In the genomic region with DNA sequence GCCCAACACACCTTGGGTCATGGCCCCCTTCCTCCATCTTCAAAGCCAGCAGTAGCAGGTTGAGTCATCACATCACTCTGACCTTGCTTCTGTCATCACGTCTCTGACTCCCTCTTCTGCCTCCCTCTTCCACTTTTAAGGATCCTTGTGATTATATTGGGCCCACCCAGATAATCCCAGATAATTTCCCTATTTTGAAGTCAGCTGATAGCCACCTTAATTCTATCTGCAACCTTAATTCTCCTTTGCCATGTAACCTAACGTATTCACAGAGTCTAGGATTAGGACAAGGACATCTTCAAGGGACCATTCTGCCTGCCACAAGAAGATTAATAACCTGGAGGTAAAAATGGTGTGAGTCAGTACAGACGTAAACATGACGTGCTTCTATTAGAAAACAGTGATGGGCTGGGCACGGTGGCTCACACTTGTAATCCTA, we compare ENCODE assay signal across 17 cellular contexts. TPM values are rescaled to one million over a fixed set of nuclear protein-coding genes. Genes with fewer than 3 reads are reported as not detected.
A peak's percentile ranks its signal among the peaks of the same experiment; 100 is the strongest.
DNase-seq lines count a peak whose midpoint lies in the region; ATAC-seq and TF ChIP-seq lines count a peak whose summit lies in the region.
"Had no signal": no experiment of that assay in that cellular context is flagged by ENCODE, and none has a peak within 500 bp of the region (broad histone marks: within the 10 kb centered on the region; RNA-seq: fewer than 3 reads in every experiment).

No MANE protein-coding gene starts in this region.

- no peaks in the 10 kb centered on the region for H3K27me3 Mint-ChIP-seq in CD4-positive, CD25-positive, alpha-beta regulatory T cell
- no peaks in the 10 kb centered on the region for H3K27me3 Mint-ChIP-seq in stimulated activated memory B cell treated with anti-CD40 and anti-IgM and Interleukin-4, amounts not matched to agents 10 μg/mL and 1 μg/mL and 100 μg/mL, for 72 hours
- H3K27me3 Mint-ChIP-seq: activated naive CD4-positive, alpha-beta T cell treated with anti-CD3 and anti-CD28 coated beads, Interleukin-2, amount 50 U/mL, for 24 hours had no signal

- no peak for ATAC-seq in CD4-positive, CD25-positive, alpha-beta regulatory T cell (ENCODE audit: low read depth in 2 of 2)
- ATAC-seq in stimulated activated memory B cell treated with anti-CD40 and anti-IgM and Interleukin-4, amounts not matched to agents 10 μg/mL and 1 μg/mL and 100 μg/mL, for 72 hours = no peak

- peaks cover 4% of the 10 kb centered on the region for H3K36me3 Mint-ChIP-seq in CD4-positive, CD25-positive, alpha-beta regulatory T cell
- H3K36me3 Mint-ChIP-seq in stimulated activated memory B cell treated with anti-CD40 and anti-IgM and Interleukin-4, amounts not matched to agents 10 μg/mL and 1 μg/mL and 100 μg/mL, for 72 hours = peaks cover 21% of the 10 kb centered on the region

- peak overlapping the region; percentile 0 to 90 (median 23) for H3K4me3 Mint-ChIP-seq in CD4-positive, CD25-positive, alpha-beta regulatory T cell
- H3K4me3 Mint-ChIP-seq in stimulated activated memory B cell treated with anti-CD40 and anti-IgM and Interleukin-4, amounts not matched to agents 10 μg/mL and 1 μg/mL and 100 μg/mL, for 72 hours = no peak overlapping the region
- H3K4me3 Mint-ChIP-seq: activated naive CD4-positive, alpha-beta T cell treated with anti-CD3 and anti-CD28 coated beads, Interleukin-2, amount 50 U/mL, for 24 hours had no signal

- H3K4me1 ChIP-seq in CD4-positive, CD25-positive, alpha-beta regulatory T cell (ENCODE audit: control insufficient read depth, insufficient read depth, low read length, poor library complexity, severe bottlenecking) = peaks cover 23% of the 10 kb centered on the region

- no peaks in the 10 kb centered on the region for H3K9me3 ChIP-seq in CD4-positive, CD25-positive, alpha-beta regulatory T cell (ENCODE audit: control insufficient read depth in 2 of 2, low read length in 2 of 2)
- H3K9me3 ChIP-seq: HAP-1, ovary had no signal

- no peaks in the 10 kb centered on the region for H3K36me3 ChIP-seq in CD4-positive, CD25-positive, alpha-beta regulatory T cell (ENCODE audit: control insufficient read depth, insufficient read depth, low read length)
- H3K36me3 ChIP-seq: HAP-1, ovary had no signal

- H3K4me3 ChIP-seq in CD4-positive, CD25-positive, alpha-beta regulatory T cell (ENCODE audit: low read depth, low read length) = no peak overlapping the region
- no peak overlapping the region for H3K4me3 ChIP-seq in fibroblast of villous mesenchyme (ENCODE audit: low read depth, low read length)
- H3K4me3 ChIP-seq: dorsolateral prefrontal cortex, HAP-1, ovary had no signal

- no peak for TF ChIP-seq CTCF in fibroblast of villous mesenchyme (IDR thresholded peaks at IDR 0.05; ENCODE audit: insufficient read depth, low read depth, low read length)

- H3K27me3 ChIP-seq in CD4-positive, CD25-positive, alpha-beta regulatory T cell (ENCODE audit: control insufficient read depth, insufficient read depth, low read length) = no peaks in the 10 kb centered on the region
- H3K27me3 ChIP-seq: dorsolateral prefrontal cortex, ovary had no signal

- peaks cover 15 to 45% (median 33%) of the 10 kb centered on the region in 4 donors for H3K4me1 Mint-ChIP-seq in CD4-positive, CD25-positive, alpha-beta regulatory T cell
- peaks cover 33% of the 10 kb centered on the region for H3K4me1 Mint-ChIP-seq in stimulated activated memory B cell treated with anti-CD40 and anti-IgM and Interleukin-4, amounts not matched to agents 10 μg/mL and 1 μg/mL and 100 μg/mL, for 72 hours

- peaks cover 0 to 2% (median 0%) of the 10 kb centered on the region in 7 donors for H3K9me3 Mint-ChIP-seq in CD4-positive, CD25-positive, alpha-beta regulatory T cell
- no peaks in the 10 kb centered on the region for H3K9me3 Mint-ChIP-seq in stimulated activated memory B cell treated with anti-CD40 and anti-IgM and Interleukin-4, amounts not matched to agents 10 μg/mL and 1 μg/mL and 100 μg/mL, for 72 hours
- H3K9me3 Mint-ChIP-seq: activated naive CD4-positive, alpha-beta T cell treated with anti-CD3 and anti-CD28 coated beads, Interleukin-2, amount 50 U/mL, for 24 hours had no signal

- no peak overlapping the region for H3K27ac Mint-ChIP-seq in CD4-positive, CD25-positive, alpha-beta regulatory T cell
- H3K27ac Mint-ChIP-seq in stimulated activated memory B cell treated with anti-CD40 and anti-IgM and Interleukin-4, amounts not matched to agents 10 μg/mL and 1 μg/mL and 100 μg/mL, for 72 hours = no peak overlapping the region

- no peak overlapping the region for H3K27ac ChIP-seq in CD4-positive, CD25-positive, alpha-beta regulatory T cell (ENCODE audit: insufficient read depth, low read length, poor library complexity, severe bottlenecking)
- H3K27ac ChIP-seq: dorsolateral prefrontal cortex, ovary, RWPE1 had no signal

- no peak for DNase-seq in CD4-positive, CD25-positive, alpha-beta regulatory T cell
- DNase-seq in RKO (ENCODE audit: low spot score) = peak; percentile 45
- peak; percentile 47 for DNase-seq in fibroblast of villous mesenchyme (ENCODE audit: low read depth)
- DNase-seq in NCI-H146 treated with DMSO at 0.1 percent for 48 hours (lab: John Stamatoyannopoulos, UW; ENCODE audit: unreplicated experiment) = no peak
- DNase-seq in NCI-H1930 (lab: John Stamatoyannopoulos, UW) = no peak
- DNase-seq: activated CD4-positive, alpha-beta T cell treated with anti-CD3 and anti-CD28 coated beads, Interleukin-2, amount 50 U/mL, for 4 hours; dorsolateral prefrontal cortex; NCI-H1436; NCI-H2227 treated with DMSO at 0.1 percent for 48 hours; NK-92 treated with Interleukin-12 subunit alpha and Interleukin-12 subunit beta, amount 100 ng/mL, for 24 hours; stimulated activated CD4-positive, alpha-beta T cell treated with anti-CD3 and anti-CD28 coated beads, Interleukin-4, amount 100 ng/mL, for 1 hour had no signal

RNA-seq across cellular contexts. Expression of gene ZSWIM3, which starts 3.2 kb away (rescaled TPM):
- total RNA-seq in CD4-positive, CD25-positive, alpha-beta regulatory T cell = 2.0 TPM
- polyA plus RNA-seq in CD4-positive, CD25-positive, alpha-beta regulatory T cell = 1 to 10 TPM in 3 of 4 donors, under 1 TPM in 1; 0.90 to 4.2 (median 3.1) TPM
- 3.2 and 5.6 TPM in 2 replicates for total RNA-seq in fibroblast of villous mesenchyme

RNA-seq across cellular contexts. Expression of gene ACOT8, which starts 3.4 kb away (rescaled TPM):
- total RNA-seq in CD4-positive, CD25-positive, alpha-beta regulatory T cell = 23.9 TPM
- polyA plus RNA-seq in CD4-positive, CD25-positive, alpha-beta regulatory T cell = 10 to 100 TPM; 43.0 to 50.6 (median 45.7) TPM
- 36.7 and 43.5 TPM in 2 replicates for total RNA-seq in fibroblast of villous mesenchyme

RNA-seq across cellular contexts. Expression of gene ZSWIM1, which starts 20.4 kb away (rescaled TPM):
- total RNA-seq in CD4-positive, CD25-positive, alpha-beta regulatory T cell = 7.7 TPM
- polyA plus RNA-seq in CD4-positive, CD25-positive, alpha-beta regulatory T cell = 1 to 10 TPM; 1.3 to 4.3 (median 3.0) TPM
- 8.1 and 9.1 TPM in 2 replicates for total RNA-seq in fibroblast of villous mesenchyme

RNA-seq across cellular contexts. Expression of gene SPATA25, which starts 26.8 kb away (rescaled TPM):
- total RNA-seq in CD4-positive, CD25-positive, alpha-beta regulatory T cell = 0.54 TPM
- not detected for polyA plus RNA-seq in CD4-positive, CD25-positive, alpha-beta regulatory T cell
- total RNA-seq in fibroblast of villous mesenchyme = 0.43 and 1.3 TPM in 2 replicates
- total RNA-seq: G401 had no signal

RNA-seq across cellular contexts. Expression of gene SNX21, which starts 27.0 kb away (rescaled TPM):
- 1.6 TPM for total RNA-seq in CD4-positive, CD25-positive, alpha-beta regulatory T cell
- 1 to 10 TPM in 3 of 4 donors, under 1 TPM in 1; 0.94 to 2.5 (median 1.7) TPM for polyA plus RNA-seq in CD4-positive, CD25-positive, alpha-beta regulatory T cell
- total RNA-seq in fibroblast of villous mesenchyme = 50.5 and 60.9 TPM in 2 replicates

Comparison
In these comparisons a context has a peak if more than half of its experiments do, and no peak if none do; other contexts are left out.
1. DNase-seq: peak in RKO (single experiment) and fibroblast of villous mesenchyme (single experiment); none in CD4-positive, CD25-positive, alpha-beta regulatory T cell (0 of 3), NCI-H146 treated with DMSO at 0.1 percent for 48 hours (single experiment) and NCI-H1930 (0 of 2).